ENCODE assay signal across 8 cellular contexts in genomic region chr1:12229835-12230548, GRCh38. TPM values are rescaled to one million over a fixed set of nuclear protein-coding genes. Genes with fewer than 3 reads are reported as not detected.
DNase-seq lines count a peak whose midpoint lies in the region; ATAC-seq and TF ChIP-seq lines count a peak whose summit lies in the region.

A gene with protein sequence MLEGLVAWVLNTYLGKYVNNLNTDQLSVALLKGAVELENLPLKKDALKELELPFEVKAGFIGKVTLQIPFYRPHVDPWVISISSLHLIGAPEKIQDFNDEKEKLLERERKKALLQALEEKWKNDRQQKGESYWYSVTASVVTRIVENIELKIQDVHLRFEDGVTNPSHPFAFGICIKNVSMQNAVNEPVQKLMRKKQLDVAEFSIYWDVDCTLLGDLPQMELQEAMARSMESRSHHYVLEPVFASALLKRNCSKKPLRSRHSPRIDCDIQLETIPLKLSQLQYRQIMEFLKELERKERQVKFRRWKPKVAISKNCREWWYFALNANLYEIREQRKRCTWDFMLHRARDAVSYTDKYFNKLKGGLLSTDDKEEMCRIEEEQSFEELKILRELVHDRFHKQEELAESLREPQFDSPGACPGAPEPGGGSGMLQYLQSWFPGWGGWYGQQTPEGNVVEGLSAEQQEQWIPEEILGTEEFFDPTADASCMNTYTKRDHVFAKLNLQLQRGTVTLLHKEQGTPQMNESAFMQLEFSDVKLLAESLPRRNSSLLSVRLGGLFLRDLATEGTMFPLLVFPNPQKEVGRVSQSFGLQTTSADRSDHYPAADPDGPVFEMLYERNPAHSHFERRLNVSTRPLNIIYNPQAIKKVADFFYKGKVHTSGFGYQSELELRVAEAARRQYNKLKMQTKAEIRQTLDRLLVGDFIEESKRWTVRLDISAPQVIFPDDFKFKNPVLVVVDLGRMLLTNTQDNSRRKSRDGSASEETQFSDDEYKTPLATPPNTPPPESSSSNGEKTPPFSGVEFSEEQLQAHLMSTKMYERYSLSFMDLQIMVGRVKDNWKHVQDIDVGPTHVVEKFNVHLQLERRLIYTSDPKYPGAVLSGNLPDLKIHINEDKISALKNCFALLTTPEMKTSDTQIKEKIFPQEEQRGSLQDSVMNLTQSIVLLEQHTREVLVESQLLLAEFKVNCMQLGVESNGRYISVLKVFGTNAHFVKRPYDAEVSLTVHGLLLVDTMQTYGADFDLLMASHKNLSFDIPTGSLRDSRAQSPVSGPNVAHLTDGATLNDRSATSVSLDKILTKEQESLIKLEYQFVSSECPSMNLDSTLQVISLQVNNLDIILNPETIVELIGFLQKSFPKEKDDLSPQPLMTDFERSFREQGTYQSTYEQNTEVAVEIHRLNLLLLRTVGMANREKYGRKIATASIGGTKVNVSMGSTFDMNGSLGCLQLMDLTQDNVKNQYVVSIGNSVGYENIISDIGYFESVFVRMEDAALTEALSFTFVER (N-terminal part only) (plus strand): TSS chr1:12230030. CDS start chr1:12234267, 4,237 bp downstream.

- peak within 1 kb of the TSS; percentile 70 for H3K27ac Mint-ChIP-seq in activated naive CD4-positive, alpha-beta T cell treated with anti-CD3 and anti-CD28 coated beads, Interleukin-2, amount 50 U/mL, for 24 hours
- H3K27ac Mint-ChIP-seq in glutamatergic neuron (ENCODE audit: unreplicated experiment) (no peak within 1 kb of the TSS), osteocyte (ENCODE audit: unreplicated experiment) (peak within 1 kb of the TSS; percentile 27)

- H3K36me3 ChIP-seq in KOPT-K1 (ENCODE audit: insufficient read depth, low read length), result peaks cover 5% of the 10 kb centered on the region; the same call in 1 of the 2 replicates
- H3K36me3 ChIP-seq in thoracic aorta, result no peaks in the 10 kb centered on the region

- no peaks in the 10 kb centered on the region for H3K27me3 ChIP-seq in thoracic aorta (replicated peaks; ENCODE audit: insufficient read depth)

- H3K4me1 ChIP-seq in thoracic aorta (ENCODE audit: control insufficient read depth in 1 of 2, low read depth in 2 of 2), result peaks cover 13 to 17% of the 10 kb centered on the region in 2 donors

- H3K4me3 Mint-ChIP-seq in activated naive CD4-positive, alpha-beta T cell treated with anti-CD3 and anti-CD28 coated beads, Interleukin-2, amount 50 U/mL, for 24 hours, result peak within 1 kb of the TSS; percentile 88
- H3K4me3 Mint-ChIP-seq in glutamatergic neuron (ENCODE audit: unreplicated experiment), result peak within 1 kb of the TSS; percentile 84
- H3K4me3 Mint-ChIP-seq in osteocyte (ENCODE audit: unreplicated experiment), result peak within 1 kb of the TSS; percentile 79

- no peaks in the 10 kb centered on the region for H3K9me3 Mint-ChIP-seq in activated naive CD4-positive, alpha-beta T cell treated with anti-CD3 and anti-CD28 coated beads, Interleukin-2, amount 50 U/mL, for 24 hours
- H3K9me3 Mint-ChIP-seq in glutamatergic neuron (ENCODE audit: unreplicated experiment) (peaks cover 4% of the 10 kb centered on the region), osteocyte (ENCODE audit: unreplicated experiment) (no peaks in the 10 kb centered on the region)

- peak; percentile 74 for ATAC-seq in GM21526 (IDR thresholded peaks at IDR 0.05; ENCODE audit: low FRiP score, unreplicated experiment)
- peak; percentile 82 for ATAC-seq in thoracic aorta (ENCODE audit: insufficient number of reproducible peaks, low FRiP score, low read depth)

- H3K4me3 ChIP-seq in thoracic aorta, result peak within 1 kb of the TSS; percentile 89

- H3K27ac ChIP-seq in KOPT-K1 (ENCODE audit: low read depth, low read length, poor library complexity, severe bottlenecking) (peak within 1 kb of the TSS; percentile 72), thoracic aorta (peak within 1 kb of the TSS; percentile 80 to 84)

- TF ChIP-seq CTCF in glutamatergic neuron (IDR thresholded peaks at IDR 0.05; ENCODE audit: partially characterized antibody, unreplicated experiment) (peak; percentile 98), osteocyte (IDR thresholded peaks at IDR 0.05) (peak; percentile 98), thoracic aorta (IDR thresholded peaks at IDR 0.05) (peak; percentile 91)

- H3K36me3 Mint-ChIP-seq in activated naive CD4-positive, alpha-beta T cell treated with anti-CD3 and anti-CD28 coated beads, Interleukin-2, amount 50 U/mL, for 24 hours, result peaks cover 2% of the 10 kb centered on the region
- H3K36me3 Mint-ChIP-seq in glutamatergic neuron (ENCODE audit: unreplicated experiment), result no peaks in the 10 kb centered on the region
- H3K36me3 Mint-ChIP-seq in osteocyte (ENCODE audit: unreplicated experiment), result peaks cover 4% of the 10 kb centered on the region

- H3K27me3 Mint-ChIP-seq in activated naive CD4-positive, alpha-beta T cell treated with anti-CD3 and anti-CD28 coated beads, Interleukin-2, amount 50 U/mL, for 24 hours, result no peaks in the 10 kb centered on the region
- H3K27me3 Mint-ChIP-seq in glutamatergic neuron (ENCODE audit: unreplicated experiment), result peaks cover 2% of the 10 kb centered on the region
- H3K27me3 Mint-ChIP-seq in osteocyte (ENCODE audit: unreplicated experiment), result peaks cover 7% of the 10 kb centered on the region

- H3K9me3 ChIP-seq in KOPT-K1 (ENCODE audit: insufficient read depth, low read length, poor library complexity, severe bottlenecking) (no peaks in the 10 kb centered on the region), thoracic aorta (no peaks in the 10 kb centered on the region)

- H3K4me1 Mint-ChIP-seq in activated naive CD4-positive, alpha-beta T cell treated with anti-CD3 and anti-CD28 coated beads, Interleukin-2, amount 50 U/mL, for 24 hours, result peaks cover 20% of the 10 kb centered on the region
- H3K4me1 Mint-ChIP-seq in glutamatergic neuron (ENCODE audit: low read depth, unreplicated experiment) (no peaks in the 10 kb centered on the region), osteocyte (ENCODE audit: unreplicated experiment) (peaks cover 13% of the 10 kb centered on the region)

- DNase-seq in DMS79 (lab: John Stamatoyannopoulos, UW) (peak; percentile 25), SKM-1 (lab: John Stamatoyannopoulos, UW; ENCODE audit: unreplicated experiment) (peak; percentile 61), glutamatergic neuron (peak; percentile 90), osteocyte (ENCODE audit: extremely low spot score, unreplicated experiment) (peak; percentile 94), thoracic aorta (ENCODE audit: low spot score) (peak; percentile 37)

RNA-seq across cellular contexts. Expression of the gene that starts here (rescaled TPM):
- total RNA-seq in glutamatergic neuron (ENCODE audit: unreplicated experiment) (32.8 TPM), osteocyte (41.1 and 45.3 TPM in 2 replicates), thoracic aorta (100 to 1,000 TPM in 1 of 2 donors, 10 to 100 TPM in 1; 70.1 to 129 TPM)

Comparison
In these comparisons a context has a peak if more than half of its experiments do, and no peak if none do; other contexts are left out.
1. Peak in every context shown above with its lines: DNase-seq, ATAC-seq, H3K4me3 ChIP-seq and H3K27ac ChIP-seq.
2. DNase-seq: peak in every context shown above with its lines; median percentile 94 in osteocyte; 90 in glutamatergic neuron; 61 in SKM-1; 37 in thoracic aorta; 25 in DMS79.